Comparison of ENCODE assay signal across 2 cellular contexts in the genomic region with DNA sequence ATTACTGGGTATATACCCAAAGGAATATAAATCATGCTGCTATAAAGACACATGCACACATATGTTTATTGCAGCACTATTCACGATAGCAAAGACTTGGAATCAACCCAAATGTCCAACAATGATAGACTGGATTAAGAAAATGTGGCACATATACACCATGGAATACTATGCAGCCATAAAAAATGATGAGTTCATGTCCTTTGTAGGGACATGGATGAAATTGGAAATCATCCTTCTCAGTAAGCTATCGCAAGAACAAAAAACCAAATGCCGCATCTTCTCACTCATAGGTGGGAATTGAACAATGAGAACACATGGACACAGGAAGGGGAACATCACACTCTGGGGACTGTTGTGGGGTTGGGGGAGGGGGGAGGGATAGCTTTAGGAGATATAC. TPM values are rescaled to one million over a fixed set of nuclear protein-coding genes. Genes with fewer than 3 reads are reported as not detected.
"Had no signal": no experiment of that assay in that cellular context is flagged by ENCODE, and none has a peak within 500 bp of the region (broad histone marks: within the 10 kb centered on the region; RNA-seq: fewer than 3 reads in every experiment).

No MANE protein-coding gene starts in this region.

RNA-seq across cellular contexts. Expression of a gene that starts 25.0 kb away (rescaled TPM):
- total RNA-seq: G401, GM12878 had no signal
